In genomic region chr3:178044320-178044719, GRCh38 we compare ENCODE assay signal across 24 cellular contexts.
"Had no signal": no experiment of that assay in that cellular context is flagged by ENCODE, and none has a peak within 500 bp of the region (broad histone marks: within the 10 kb centered on the region; RNA-seq: fewer than 3 reads in every experiment).

No MANE protein-coding gene starts in this region.

- H3K9me3 ChIP-seq: colonic mucosa, esophagus squamous epithelium, gastrocnemius medialis, left lung, lower lobe of right lung had no signal

- FAIRE-seq: endometrium, keratinocyte had no signal

- DNase-seq: colonic mucosa; cortex of kidney; effector CD8-positive, alpha-beta T cell; effector memory CD8-positive, alpha-beta T cell; endodermal cell; erythroblast; esophagus squamous epithelium; foreskin fibroblast; foreskin melanocyte; gastrocnemius medialis; glutamatergic neuron; head of caudate nucleus; heart right ventricle; hippocampal formation; left cardiac atrium; left ventricle myocardium superior; lower lobe of right lung; mesenchymal stem cell; naive thymus-derived CD4-positive, alpha-beta T cell had no signal

- H3K27me3 ChIP-seq: colonic mucosa, esophagus squamous epithelium, gastrocnemius medialis, heart right ventricle, left lung had no signal

- H3K4me1 ChIP-seq: colonic mucosa, esophagus squamous epithelium, gastrocnemius medialis, heart right ventricle, left lung, lower lobe of right lung had no signal

- H3K36me3 ChIP-seq: colonic mucosa, esophagus squamous epithelium, gastrocnemius medialis, heart right ventricle, left lung, lower lobe of right lung had no signal

- H3K4me3 ChIP-seq: colonic mucosa, esophagus squamous epithelium, gastrocnemius medialis, heart right ventricle, left lung, lower lobe of right lung had no signal

- ATAC-seq: effector memory CD8-positive, alpha-beta T cell; esophagus mucosa; gastrocnemius medialis; heart right ventricle; left cardiac atrium; left lung; left ventricle myocardium superior; lower lobe of right lung; naive thymus-derived CD4-positive, alpha-beta T cell had no signal

- H3K27ac ChIP-seq: colonic mucosa, epithelial cell of prostate, esophagus squamous epithelium, gastrocnemius medialis, heart right ventricle, left lung, lower lobe of right lung had no signal
